ENCODE assay signal across 2 cellular contexts in the genomic region with DNA sequence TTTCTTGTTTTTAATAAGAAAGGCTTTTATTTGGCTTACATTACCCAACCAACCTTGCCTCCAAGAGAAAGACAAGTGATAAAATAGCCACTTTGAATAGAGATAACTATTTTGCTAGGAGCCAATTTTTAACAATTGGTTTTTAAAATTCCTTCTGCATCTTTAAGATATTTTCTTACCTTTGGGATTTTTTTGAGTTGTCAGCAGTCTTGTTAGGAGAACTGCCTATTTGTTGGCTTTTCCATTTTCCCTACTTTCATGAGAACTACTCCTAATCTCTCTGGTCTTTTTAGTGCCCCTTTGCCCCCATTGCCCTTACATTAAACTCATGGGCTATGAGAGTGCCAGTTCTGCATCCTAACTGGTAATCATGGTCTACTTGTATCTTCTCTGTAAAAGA.
TF ChIP-seq lines count a peak whose summit lies in the region.

No MANE protein-coding gene starts in this region.

TF ChIP-seq in GM23338, 12 proteins besides CTCF, POLR2A, EP300 and RAD21:
- TF ChIP-seq NANOG (IDR thresholded peaks at IDR 0.05; ENCODE audit: borderline replicate concordance) (no peak), CREB1 (CRISPR knock-in tag; IDR thresholded peaks at IDR 0.05; ENCODE audit: low read depth) (no peak)

TF ChIP-seq in H1, 55 proteins besides CTCF, POLR2A, EP300 and RAD21:
- no peak for TF ChIP-seq TCF12 (IDR thresholded peaks at IDR 0.05; ENCODE audit: low read depth, low read length)
- TF ChIP-seq USF2 (IDR thresholded peaks at IDR 0.05; ENCODE audit: low read length): no peak
